ENCODE assay signal across 14 cellular contexts in the genomic region with DNA sequence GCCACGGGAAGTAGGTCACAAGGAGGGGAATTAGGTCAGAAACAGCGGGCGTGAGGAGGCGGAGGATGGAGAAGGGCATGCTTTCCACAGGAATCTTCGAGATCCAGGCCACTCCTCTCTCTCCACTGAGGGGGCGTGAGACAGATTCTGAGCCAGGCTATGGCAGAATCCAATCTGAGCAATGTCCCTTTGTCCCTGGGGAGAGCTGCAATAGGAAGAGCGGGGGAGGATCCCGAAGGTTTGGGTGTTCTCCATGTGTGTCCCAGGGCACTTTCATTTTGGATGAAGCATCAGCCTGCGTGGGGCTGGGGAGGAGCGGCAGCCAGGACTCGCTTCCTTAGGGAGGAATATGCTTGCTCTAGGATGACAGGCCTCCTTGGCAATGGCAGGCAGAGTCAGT.
A peak's percentile ranks its signal among the peaks of the same experiment; 100 is the strongest.
DNase-seq lines count a peak whose midpoint lies in the region; ATAC-seq and TF ChIP-seq lines count a peak whose summit lies in the region.
"Had no signal": no experiment of that assay in that cellular context is flagged by ENCODE, and none has a peak within 500 bp of the region (broad histone marks: within the 10 kb centered on the region; RNA-seq: fewer than 3 reads in every experiment).

No MANE protein-coding gene starts in this region.

- H3K9ac ChIP-seq in colonic mucosa (ENCODE audit: low read depth in 2 of 2, low read length in 2 of 2) (no peak overlapping the region), skeletal muscle tissue (ENCODE audit: low read depth in 1 of 3, low read length in 3 of 3) (no peak overlapping the region)

- H3K4me3 ChIP-seq in colonic mucosa (no peak overlapping the region), left lung (no peak overlapping the region), skeletal muscle tissue (ENCODE audit: low read length in 3 of 3) (peak overlapping the region in 2 of 3 donors; percentile 0 to 49)

- TF ChIP-seq CTCF in colonic mucosa (IDR thresholded peaks at IDR 0.05) (no peak), left lung (IDR thresholded peaks at IDR 0.05) (no peak), type B pancreatic cell (conservative IDR thresholded peaks at IDR 0.05) (no peak), glutamatergic neuron (IDR thresholded peaks at IDR 0.05; ENCODE audit: partially characterized antibody, unreplicated experiment) (no peak)

- H3K36me3 Mint-ChIP-seq in type B pancreatic cell (no peaks in the 10 kb centered on the region), glutamatergic neuron (ENCODE audit: unreplicated experiment) (no peaks in the 10 kb centered on the region)
- H3K36me3 Mint-ChIP-seq: activated naive CD4-positive, alpha-beta T cell treated with anti-CD3 and anti-CD28 coated beads, Interleukin-2, amount 10 ng/mL, durations not matched to agents 7 days and 5 days had no signal

- no peaks in the 10 kb centered on the region for H3K36me3 ChIP-seq in colonic mucosa
- no peaks in the 10 kb centered on the region for H3K36me3 ChIP-seq in left lung
- no peaks in the 10 kb centered on the region for H3K36me3 ChIP-seq in skeletal muscle tissue (ENCODE audit: control insufficient read depth in 3 of 3, insufficient read depth in 3 of 3, low read length in 3 of 3)

- H3K27me3 ChIP-seq in colonic mucosa (no peaks in the 10 kb centered on the region), left lung (no peaks in the 10 kb centered on the region), skeletal muscle tissue (ENCODE audit: control insufficient read depth in 3 of 3, insufficient read depth in 3 of 3, low read length in 3 of 3) (no peaks in the 10 kb centered on the region)

- H3K27ac ChIP-seq in colonic mucosa (no peak overlapping the region), left lung (peak overlapping the region; percentile 33 to 65), skeletal muscle tissue (ENCODE audit: low read depth, low read length) (no peak overlapping the region), caudate nucleus (ENCODE audit: low read depth, low read length) (no peak overlapping the region)

- DNase-seq in GM04503 (ENCODE audit: low read depth) (peak; percentile 18), colonic mucosa (peak; percentile 52), left lung (no peak), type B pancreatic cell (ENCODE audit: extremely low spot score, unreplicated experiment) (no peak), glutamatergic neuron (no peak), cerebellar nuclear complex (lab: John Stamatoyannopoulos, UW) (no peak), caudate nucleus (lab: John Stamatoyannopoulos, UW) (no peak)
- DNase-seq: activated CD4-positive, alpha-beta T cell treated with anti-CD3 and anti-CD28 coated beads for 1 hour; activated naive CD4-positive, alpha-beta T cell treated with anti-CD3 and anti-CD28 coated beads, Interleukin-2, amount 10 ng/mL, durations not matched to agents 7 days and 5 days; effector memory CD8-positive, alpha-beta T cell; kidney; RPMI8226; stimulated activated naive CD8-positive, alpha-beta T cell treated with anti-CD3 and anti-CD28 coated beads, Interleukin-15, Interleukin-2, amounts not matched to agents 100 U/mL and 50 U/mL, for 24 hours had no signal

- H3K4me1 ChIP-seq in colonic mucosa (no peaks in the 10 kb centered on the region), left lung (peaks cover 0 to 8% of the 10 kb centered on the region in 2 donors), skeletal muscle tissue (ENCODE audit: control insufficient read depth in 3 of 3, insufficient read depth in 3 of 3, low read length in 3 of 3) (peaks cover 24 to 43% (median 38%) of the 10 kb centered on the region in 3 donors)

- ATAC-seq in left lung, result peak; percentile 57
- ATAC-seq: effector memory CD8-positive, alpha-beta T cell; stimulated activated naive CD8-positive, alpha-beta T cell treated with anti-CD3 and anti-CD28 coated beads, Interleukin-15, Interleukin-2, amounts not matched to agents 100 U/mL and 50 U/mL, for 24 hours had no signal

- no peaks in the 10 kb centered on the region for H3K9me3 Mint-ChIP-seq in type B pancreatic cell
- no peaks in the 10 kb centered on the region for H3K9me3 Mint-ChIP-seq in glutamatergic neuron (ENCODE audit: unreplicated experiment)
- H3K9me3 Mint-ChIP-seq: activated naive CD4-positive, alpha-beta T cell treated with anti-CD3 and anti-CD28 coated beads, Interleukin-2, amount 10 ng/mL, durations not matched to agents 7 days and 5 days; effector memory CD8-positive, alpha-beta T cell had no signal

- no peak overlapping the region for H3K27ac Mint-ChIP-seq in type B pancreatic cell
- H3K27ac Mint-ChIP-seq in glutamatergic neuron (ENCODE audit: unreplicated experiment), result no peak overlapping the region
- H3K27ac Mint-ChIP-seq: activated naive CD4-positive, alpha-beta T cell treated with anti-CD3 and anti-CD28 coated beads, Interleukin-2, amount 10 ng/mL, durations not matched to agents 7 days and 5 days; effector memory CD8-positive, alpha-beta T cell had no signal

- H3K9me3 ChIP-seq in colonic mucosa (no peaks in the 10 kb centered on the region), left lung (no peaks in the 10 kb centered on the region), skeletal muscle tissue (ENCODE audit: control insufficient read depth in 3 of 3, low read length in 3 of 3) (no peaks in the 10 kb centered on the region)

- H3K27me3 Mint-ChIP-seq in type B pancreatic cell (no peaks in the 10 kb centered on the region), glutamatergic neuron (ENCODE audit: unreplicated experiment) (peaks cover 2% of the 10 kb centered on the region)

- intact Hi-C loops in colonic mucosa (cut with DNase I), result no loop called here
- intact Hi-C loops in left lung (cut with DNase I), result no loop called here

- no peak overlapping the region for H3K4me3 Mint-ChIP-seq in type B pancreatic cell
- no peak overlapping the region for H3K4me3 Mint-ChIP-seq in glutamatergic neuron (ENCODE audit: unreplicated experiment)
- H3K4me3 Mint-ChIP-seq: activated naive CD4-positive, alpha-beta T cell treated with anti-CD3 and anti-CD28 coated beads, Interleukin-2, amount 10 ng/mL, durations not matched to agents 7 days and 5 days; effector memory CD8-positive, alpha-beta T cell had no signal

- H3K4me1 Mint-ChIP-seq in type B pancreatic cell (ENCODE audit: unreplicated experiment) (peaks cover 25% of the 10 kb centered on the region), glutamatergic neuron (ENCODE audit: low read depth, unreplicated experiment) (peaks cover 12% of the 10 kb centered on the region)
- H3K4me1 Mint-ChIP-seq: activated naive CD4-positive, alpha-beta T cell treated with anti-CD3 and anti-CD28 coated beads, Interleukin-2, amount 10 ng/mL, durations not matched to agents 7 days and 5 days had no signal

Comparison
In these comparisons a context has a peak if more than half of its experiments do, and no peak if none do; other contexts are left out.
1. DNase-seq: peak in GM04503 (single experiment) and colonic mucosa (single experiment); none in left lung (0 of 2), type B pancreatic cell (single experiment), glutamatergic neuron (single experiment), cerebellar nuclear complex (0 of 2) and caudate nucleus (0 of 61).
2. H3K27ac ChIP-seq: peak in left lung (2 of 2); none in colonic mucosa (single experiment), skeletal muscle tissue (single experiment) and caudate nucleus (single experiment).
3. H3K4me3 ChIP-seq: peak in skeletal muscle tissue (2 of 3); none in colonic mucosa (single experiment) and left lung (0 of 2).